ENCODE assay signal across 8 cellular contexts in the genomic region with DNA sequence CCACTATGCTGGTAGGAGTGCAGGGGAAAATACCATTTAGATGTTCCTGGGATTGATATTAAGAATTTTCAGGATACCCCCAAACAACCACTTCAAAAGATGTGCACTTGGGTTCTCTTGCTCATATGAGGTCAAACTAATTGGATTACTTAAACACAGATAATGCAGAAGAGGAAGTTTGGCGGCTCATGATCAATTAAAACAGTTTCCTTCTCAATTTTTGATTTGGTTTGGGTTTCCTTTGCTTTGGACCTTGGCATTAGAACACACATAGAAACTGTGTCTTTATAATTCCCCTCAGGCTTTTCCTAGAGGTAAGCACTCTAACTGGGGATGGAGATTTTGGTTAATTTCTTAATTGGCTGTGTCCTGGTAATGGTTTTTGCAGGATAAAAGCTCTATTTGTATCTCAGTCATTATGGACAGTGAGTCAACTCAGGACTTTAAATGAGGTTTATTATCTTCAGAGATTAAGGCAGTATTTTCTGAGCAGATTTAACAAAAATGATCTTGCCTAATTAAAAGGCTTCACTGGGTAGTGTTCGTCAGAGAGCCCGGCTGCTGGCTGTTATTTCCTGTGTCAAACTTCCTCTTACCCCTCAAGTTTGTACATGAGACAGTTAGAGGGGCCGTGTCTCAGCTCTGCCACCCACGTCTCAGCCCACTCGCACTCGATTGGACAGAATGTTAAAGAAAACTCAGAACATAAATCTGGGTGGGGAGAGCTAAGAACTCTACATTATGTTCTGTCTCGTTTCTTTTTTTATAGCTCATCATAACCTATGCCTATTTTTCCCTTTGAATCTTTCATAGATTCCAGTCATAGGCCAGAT. TPM values are rescaled to one million over a fixed set of nuclear protein-coding genes. Genes with fewer than 3 reads are reported as not detected.
DNase-seq lines count a peak whose midpoint lies in the region; ATAC-seq, FAIRE-seq and TF ChIP-seq lines count a peak whose summit lies in the region.

No MANE protein-coding gene starts in this region.

- H3K79me2 ChIP-seq in endothelial cell of umbilical vein (ENCODE audit: control insufficient read depth, insufficient read depth, low read length) = no peaks in the 10 kb centered on the region

- peaks cover 25% of the 10 kb centered on the region for H3K4me1 Mint-ChIP-seq in stimulated activated naive CD8-positive, alpha-beta T cell treated with anti-CD3 and anti-CD28 coated beads, Interleukin-15, Interleukin-2, amounts not matched to agents 100 ng/mL and 50 ng/mL, for 24 hours (ENCODE audit: low read depth)

- peak overlapping the region; percentile 40 for H3K4me3 Mint-ChIP-seq in stimulated activated naive CD8-positive, alpha-beta T cell treated with anti-CD3 and anti-CD28 coated beads, Interleukin-15, Interleukin-2, amounts not matched to agents 100 ng/mL and 50 ng/mL, for 24 hours

- no peaks in the 10 kb centered on the region for H3K27me3 Mint-ChIP-seq in stimulated activated naive CD8-positive, alpha-beta T cell treated with anti-CD3 and anti-CD28 coated beads, Interleukin-15, Interleukin-2, amounts not matched to agents 100 ng/mL and 50 ng/mL, for 24 hours

- no TSS peak for BruUV-seq in endothelial cell of umbilical vein (replicated peaks; lab: Mats Ljungman, UMichigan)

- H3K36me3 Mint-ChIP-seq in stimulated activated naive CD8-positive, alpha-beta T cell treated with anti-CD3 and anti-CD28 coated beads, Interleukin-15, Interleukin-2, amounts not matched to agents 100 ng/mL and 50 ng/mL, for 24 hours (ENCODE audit: low read depth) = no peaks in the 10 kb centered on the region

- no peak for TF ChIP-seq POLR2A in endothelial cell of umbilical vein (IDR thresholded peaks at IDR 0.05; ENCODE audit: low read depth, low read length)

- H3K4me2 ChIP-seq in endothelial cell of umbilical vein (ENCODE audit: insufficient read depth, low read length) = no peak overlapping the region

- peaks cover 8% of the 10 kb centered on the region for H3K4me1 ChIP-seq in endothelial cell of umbilical vein (ENCODE audit: control insufficient read depth, extremely low read depth, insufficient read depth, low read length)

- H3K36me3 ChIP-seq in GM06990 (ENCODE audit: control insufficient read depth, insufficient read depth, low read length) (no peaks in the 10 kb centered on the region), endothelial cell of umbilical vein (ENCODE audit: control insufficient read depth in 2 of 2, extremely low read depth in 1 of 2, insufficient read depth in 2 of 2, low read length in 2 of 2) (no peaks in the 10 kb centered on the region)

- H3K4me3 ChIP-seq in GM06990 (replicated peaks; ENCODE audit: low read depth, low read length) (no peak overlapping the region), endothelial cell of umbilical vein (replicated peaks in 1 of 3; ENCODE audit: insufficient read depth in 1 of 3, low read depth in 1 of 3, low read length in 3 of 3) (no peak overlapping the region)

- H4K20me1 ChIP-seq in endothelial cell of umbilical vein (replicated peaks; ENCODE audit: control insufficient read depth, extremely low read depth, insufficient read depth, low read length) = no peaks in the 10 kb centered on the region

- intact Hi-C loops in endothelial cell of umbilical vein (cut with micrococcal nuclease) = no loop called here

- peak; percentile 63 for ATAC-seq in HG02642 (IDR thresholded peaks at IDR 0.05; ENCODE audit: poor library complexity, unreplicated experiment)

- no peaks in the 10 kb centered on the region for H3K9me3 ChIP-seq in endothelial cell of umbilical vein (replicated peaks; ENCODE audit: control insufficient read depth, insufficient read depth, low read length)

- no peaks in the 10 kb centered on the region for H3K9me1 ChIP-seq in endothelial cell of umbilical vein (replicated peaks; ENCODE audit: control insufficient read depth, extremely low read depth, insufficient read depth, low read length)

- H3K9ac ChIP-seq in endothelial cell of umbilical vein (replicated peaks; ENCODE audit: extremely low read depth, insufficient read depth, low read length) = no peak overlapping the region

- DNase-seq in GM06990 (ENCODE audit: extremely low read depth, insufficient read length) (peak; percentile 26), T-helper 2 cell (peak in 3 of 5 experiments; percentile 23 to 84 (median 74)), endothelial cell of umbilical vein (ENCODE audit: low read depth, low spot score) (peak; percentile 6), HK-2 (ENCODE audit: unreplicated experiment) (no peak), NCI-H2227 treated with DMSO at 0.1 percent for 48 hours (lab: John Stamatoyannopoulos, UW) (no peak), GM19240 (ENCODE audit: insufficient read length, low spot score) (no peak)

- peak overlapping the region; percentile 63 for H3K27ac Mint-ChIP-seq in stimulated activated naive CD8-positive, alpha-beta T cell treated with anti-CD3 and anti-CD28 coated beads, Interleukin-15, Interleukin-2, amounts not matched to agents 100 ng/mL and 50 ng/mL, for 24 hours

- no peak for FAIRE-seq in endothelial cell of umbilical vein (lab: Jason Lieb, UNC)

- no peaks in the 10 kb centered on the region for H3K27me3 ChIP-seq in GM06990 (replicated peaks; ENCODE audit: control insufficient read depth, insufficient read depth, low read length)
- no peaks in the 10 kb centered on the region for H3K27me3 ChIP-seq in endothelial cell of umbilical vein (ENCODE audit: control insufficient read depth in 2 of 2, insufficient read depth in 2 of 2, low read length in 2 of 2)

- POLR2A ChIA-PET in endothelial cell of umbilical vein (lab: Charles Lee) = interaction anchor here (0.5 kb wide), 1 partner anchor 23 kb away, joined by 3 read pairs; no protein-coding TSS in a partner anchor

- dilution Hi-C loops in endothelial cell of umbilical vein (cut with MboI; ENCODE audit: extremely low pct_ligation_motif_present, low sequenced_read_pairs) = no loop called here

- H3K9me3 Mint-ChIP-seq in stimulated activated naive CD8-positive, alpha-beta T cell treated with anti-CD3 and anti-CD28 coated beads, Interleukin-15, Interleukin-2, amounts not matched to agents 100 ng/mL and 50 ng/mL, for 24 hours = peaks cover 3% of the 10 kb centered on the region

- H2AFZ ChIP-seq in endothelial cell of umbilical vein (ENCODE audit: low read depth, low read length) = peak overlapping the region; percentile 27

- H3K27ac ChIP-seq in endothelial cell of umbilical vein (ENCODE audit: insufficient read depth, low read depth, low read length) = no peak overlapping the region

- TF ChIP-seq CTCF in GM06990 (IDR thresholded peaks at IDR 0.05; ENCODE audit: insufficient read depth, low read length, poor library complexity, severe bottlenecking) (no peak), endothelial cell of umbilical vein (IDR thresholded peaks at IDR 0.05; ENCODE audit: extremely low read depth in 1 of 2, insufficient read depth in 1 of 2, low read depth in 1 of 2, low read length in 2 of 2) (no peak)

- CTCF ChIA-PET in endothelial cell of umbilical vein (lab: Charles Lee) = interaction anchor here (0.6 to 3.7 kb wide), 5 partner anchors 12 to 770 kb away, joined by 3 to 33 read pairs (median 8); no protein-coding TSS in a partner anchor

TF ChIP-seq in endothelial cell of umbilical vein, 7 proteins besides CTCF, POLR2A, EP300 and RAD21:
- TF ChIP-seq EZH2 (IDR thresholded peaks at IDR 0.05; ENCODE audit: borderline replicate concordance, low read depth, low read length, severe bottlenecking) (no peak), MYC (IDR thresholded peaks at IDR 0.05; ENCODE audit: low read depth, low read length) (no peak), FOS (IDR thresholded peaks at IDR 0.05; ENCODE audit: borderline replicate concordance, insufficient read depth, low read length) (no peak), JUN (IDR thresholded peaks at IDR 0.05; ENCODE audit: borderline replicate concordance, insufficient read depth, insufficient read length, low read depth) (no peak), GATA2 (IDR thresholded peaks at IDR 0.05; ENCODE audit: insufficient read depth, insufficient read length, low read depth, low read length) (no peak), POLR2AphosphoS5 (IDR thresholded peaks at IDR 0.05; ENCODE audit: insufficient read depth, low read depth, low read length) (no peak)
- TF ChIP-seq, protein P1, sequence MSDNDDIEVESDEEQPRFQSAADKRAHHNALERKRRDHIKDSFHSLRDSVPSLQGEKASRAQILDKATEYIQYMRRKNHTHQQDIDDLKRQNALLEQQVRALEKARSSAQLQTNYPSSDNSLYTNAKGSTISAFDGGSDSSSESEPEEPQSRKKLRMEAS (IDR thresholded peaks at IDR 0.05; ENCODE audit: insufficient read depth, insufficient read length) = no peak

RNA-seq across cellular contexts. Expression of a gene that starts 50.3 kb away (rescaled TPM):
- total RNA-seq in endothelial cell of umbilical vein = 37.7 and 40.7 TPM in 2 replicates
- polyA plus RNA-seq in endothelial cell of umbilical vein = 11.9 and 17.2 TPM in 2 replicates
- polyA plus RNA-seq in endothelial cell of umbilical vein (2011; cell fraction: cytosol; rRNA removed) = 20.4 and 21.1 TPM in 2 replicates
- polyA plus RNA-seq in endothelial cell of umbilical vein (2011; cell fraction: nucleus; rRNA removed) = 29.1 and 29.4 TPM in 2 replicates
- polyA plus RNA-seq in endothelial cell of umbilical vein (2012) = 33.7 and 42.4 TPM in 2 replicates
- polyA minus RNA-seq in endothelial cell of umbilical vein = 29.3 and 30.3 TPM in 2 replicates
- polyA minus RNA-seq in endothelial cell of umbilical vein (2011; cell fraction: cytosol; rRNA and poly(A)+ RNA removed) = 9.0 TPM
- polyA minus RNA-seq in endothelial cell of umbilical vein (2011; cell fraction: nucleus; rRNA and poly(A)+ RNA removed) = 36.1 and 42.4 TPM in 2 replicates

Comparison
In these comparisons a context has a peak if more than half of its experiments do, and no peak if none do; other contexts are left out.
1. DNase-seq: peak in GM06990 (single experiment), T-helper 2 cell (3 of 5) and endothelial cell of umbilical vein (single experiment); none in HK-2 (single experiment), NCI-H2227 treated with DMSO at 0.1 percent for 48 hours (single experiment) and GM19240 (single experiment).